In the genomic region with DNA sequence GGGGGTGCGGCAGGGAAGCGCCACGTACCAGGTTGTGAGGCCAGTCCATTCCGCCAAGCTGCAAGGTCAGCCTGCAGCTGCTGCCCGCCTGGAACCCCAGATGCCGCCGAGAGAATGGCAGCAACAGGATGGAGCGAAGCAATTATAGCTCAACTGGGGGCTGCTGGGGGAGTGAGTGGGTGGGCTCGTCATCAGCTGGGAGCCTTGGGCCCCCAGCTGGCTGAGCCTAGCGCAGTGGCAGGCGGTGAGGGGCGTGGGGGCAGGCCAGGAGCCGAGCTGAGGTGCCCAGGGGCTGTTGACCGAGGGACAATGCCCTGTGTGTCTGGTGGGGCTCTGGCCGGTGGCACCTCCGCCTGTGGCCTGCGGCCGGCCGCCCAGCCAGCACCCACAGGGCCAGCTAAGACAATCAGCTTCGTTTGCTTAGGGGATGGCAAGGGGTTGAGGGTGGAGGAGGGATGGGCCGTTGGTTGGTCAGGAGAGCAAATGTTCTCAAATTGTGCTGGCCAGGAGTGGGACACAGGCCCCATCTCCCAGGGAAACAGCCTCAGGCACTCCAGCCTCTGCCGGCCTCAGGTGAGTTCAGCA, we compare ENCODE assay signal across 22 cellular contexts. TPM values are rescaled to one million over a fixed set of nuclear protein-coding genes. Genes with fewer than 3 reads are reported as not detected.
A peak's percentile ranks its signal among the peaks of the same experiment; 100 is the strongest.
DNase-seq lines count a peak whose midpoint lies in the region; ATAC-seq and TF ChIP-seq lines count a peak whose summit lies in the region.
"Had no signal": no experiment of that assay in that cellular context is flagged by ENCODE, and none has a peak within 500 bp of the region (broad histone marks: within the 10 kb centered on the region; RNA-seq: fewer than 3 reads in every experiment).

A gene with protein sequence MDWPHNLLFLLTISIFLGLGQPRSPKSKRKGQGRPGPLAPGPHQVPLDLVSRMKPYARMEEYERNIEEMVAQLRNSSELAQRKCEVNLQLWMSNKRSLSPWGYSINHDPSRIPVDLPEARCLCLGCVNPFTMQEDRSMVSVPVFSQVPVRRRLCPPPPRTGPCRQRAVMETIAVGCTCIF (minus strand): TSS at position 116 of the 585 bp plus-strand sequence. CDS start 67 bp downstream, at position 49.

- no peak for ATAC-seq in gastroesophageal sphincter
- ATAC-seq in upper lobe of right lung = no peak
- ATAC-seq: A549; activated CD4-positive, CD25-positive, alpha-beta regulatory T cell treated with anti-CD3 and anti-CD28 coated beads, Interleukin-2, amount 50 U/mL, for 24 hours; K562; left lung; right cardiac atrium had no signal

- no TSS peak for BruUV-seq in MCF 10A (replicated peaks; lab: Mats Ljungman, UMichigan)

- H3K4ac ChIP-seq in trophoblast cell (ENCODE audit: low read depth, low read length) = no peak within 1 kb of the TSS

- H3K27me3 ChIP-seq in breast epithelium = no peaks in the 10 kb centered on the region
- H3K27me3 ChIP-seq in gastroesophageal sphincter = no peaks in the 10 kb centered on the region
- no peaks in the 10 kb centered on the region for H3K27me3 ChIP-seq in trophoblast cell (ENCODE audit: insufficient read depth, low read length)
- H3K27me3 ChIP-seq in upper lobe of right lung = no peaks in the 10 kb centered on the region
- H3K27me3 ChIP-seq: left lung had no signal

- H3K27me3 Mint-ChIP-seq in MCF 10A (ENCODE audit: insufficient read depth, unreplicated experiment) = no peaks in the 10 kb centered on the region
- H3K27me3 Mint-ChIP-seq in activated CD4-positive, alpha-beta memory T cell treated with anti-CD3 and anti-CD28 coated beads, Interleukin-2, amount 10 ng/mL, durations not matched to agents 7 days and 5 days = peaks cover 1% of the 10 kb centered on the region
- H3K27me3 Mint-ChIP-seq: dendritic cell treated with granulocyte-macrophage colony-stimulating factor and Interleukin-4, amounts not matched to agents 40 ng/mL and 50 ng/mL, for 4 days; type B pancreatic cell had no signal

- CTCF ChIA-PET in MCF 10A (lab: Yijun Ruan, JAX) = interaction anchor here (0.6 to 46.8 kb wide), 15 partner anchors 7 to 245 kb away, joined by 3 to 1231 read pairs (median 6); no protein-coding TSS in a partner anchor
- CTCF ChIA-PET in activated CD4-positive, alpha-beta memory T cell treated with anti-CD3 and anti-CD28 coated beads, Interleukin-2, amount 10 ng/mL, durations not matched to agents 7 days and 5 days (lab: Charles Lee) = interaction anchor here (1.1 to 4.4 kb wide), 5 partner anchors 8 to 186 kb away, joined by 4 to 39 read pairs (median 6); no protein-coding TSS in a partner anchor

- no peak within 1 kb of the TSS for H3K9ac ChIP-seq in trophoblast cell (ENCODE audit: low read length)

- H3K9me3 ChIP-seq in breast epithelium (no peaks in the 10 kb centered on the region), gastroesophageal sphincter (no peaks in the 10 kb centered on the region), trophoblast cell (ENCODE audit: insufficient read depth, low read depth, low read length) (peaks cover 3% of the 10 kb centered on the region), upper lobe of right lung (no peaks in the 10 kb centered on the region)
- H3K9me3 ChIP-seq: A549, left lung had no signal

- no peak within 1 kb of the TSS for H3K27ac Mint-ChIP-seq in MCF 10A (ENCODE audit: low read depth, unreplicated experiment)
- H3K27ac Mint-ChIP-seq in activated CD4-positive, alpha-beta memory T cell treated with anti-CD3 and anti-CD28 coated beads, Interleukin-2, amount 10 ng/mL, durations not matched to agents 7 days and 5 days = no peak within 1 kb of the TSS
- H3K27ac Mint-ChIP-seq: dendritic cell treated with granulocyte-macrophage colony-stimulating factor and Interleukin-4, amounts not matched to agents 40 ng/mL and 50 ng/mL, for 4 days; type B pancreatic cell had no signal

- intact Hi-C loops in breast epithelium (cut with DNase I; ENCODE audit: low total_unique reads) = loop anchor here (10.0 kb wide), 1 partner anchor 46 kb away; no protein-coding TSS in a partner anchor
- intact Hi-C loops in MCF 10A (cut with micrococcal nuclease) = no loop called here
- intact Hi-C loops in upper lobe of right lung (cut with DNase I) = loop anchor here (5.0 to 10.0 kb wide), 2 partner anchors 114 to 183 kb away; no protein-coding TSS in a partner anchor

- DNase-seq in breast epithelium (ENCODE audit: low spot score in 2 of 2) = no peak
- DNase-seq in MCF 10A (ENCODE audit: unreplicated experiment) = no peak
- no peak for DNase-seq in trophoblast cell
- peak; percentile 59 for DNase-seq in upper lobe of right lung
- no peak for DNase-seq in COR-L47 (lab: John Stamatoyannopoulos, UW)
- no peak for DNase-seq in activated CD4-positive, alpha-beta memory T cell treated with anti-CD3 and anti-CD28 coated beads, Interleukin-2, amount 10 ng/mL, durations not matched to agents 7 days and 5 days
- DNase-seq in NCI-H187 (lab: John Stamatoyannopoulos, UW) = no peak
- DNase-seq: C1 segment of cervical spinal cord, DMS 273 treated with DMSO at 0.1 percent for 48 hours, left lung, NCI-H2029 treated with DMSO at 0.1 percent for 48 hours, right cardiac atrium had no signal

- no peaks in the 10 kb centered on the region for H3K79me2 ChIP-seq in trophoblast cell (ENCODE audit: control insufficient read depth, insufficient read depth, low read length, poor library complexity)

- H3K27ac ChIP-seq in breast epithelium (peak within 1 kb of the TSS; percentile 62 to 91), gastroesophageal sphincter (peak within 1 kb of the TSS; percentile 93 to 98 (median 95)), trophoblast cell (ENCODE audit: low read depth, low read length) (no peak within 1 kb of the TSS), upper lobe of right lung (no peak within 1 kb of the TSS)
- H3K27ac ChIP-seq: A549, HL-60 had no signal

- H3K4me3 Mint-ChIP-seq in MCF 10A (ENCODE audit: unreplicated experiment) = no peak within 1 kb of the TSS
- no peak within 1 kb of the TSS for H3K4me3 Mint-ChIP-seq in activated CD4-positive, alpha-beta memory T cell treated with anti-CD3 and anti-CD28 coated beads, Interleukin-2, amount 10 ng/mL, durations not matched to agents 7 days and 5 days
- H3K4me3 Mint-ChIP-seq: dendritic cell treated with granulocyte-macrophage colony-stimulating factor and Interleukin-4, amounts not matched to agents 40 ng/mL and 50 ng/mL, for 4 days; type B pancreatic cell had no signal

- no peak within 1 kb of the TSS for H4K8ac ChIP-seq in trophoblast cell (ENCODE audit: low read depth, low read length)

- no peak within 1 kb of the TSS for H3K14ac ChIP-seq in trophoblast cell (ENCODE audit: low read length)

- H3K23ac ChIP-seq in trophoblast cell (ENCODE audit: low read length) = no peak within 1 kb of the TSS

- POLR2A ChIA-PET in MCF 10A (lab: Yijun Ruan, JAX) = interaction anchor here (1.2 kb wide), 1 partner anchor 183 kb away, joined by 8 read pairs; no protein-coding TSS in a partner anchor
- POLR2A ChIA-PET in activated CD4-positive, alpha-beta memory T cell treated with anti-CD3 and anti-CD28 coated beads, Interleukin-2, amount 10 ng/mL, durations not matched to agents 7 days and 5 days (lab: Charles Lee) = no interaction called here

- H2BK12ac ChIP-seq in trophoblast cell (ENCODE audit: low read length) = peak within 1 kb of the TSS; percentile 28

- no peak within 1 kb of the TSS for H3K18ac ChIP-seq in trophoblast cell (ENCODE audit: low read length)

- no peak within 1 kb of the TSS for H2BK5ac ChIP-seq in trophoblast cell (ENCODE audit: low read depth, low read length, poor library complexity)

- H3K4me1 Mint-ChIP-seq in MCF 10A (ENCODE audit: insufficient read depth, unreplicated experiment) = no peaks in the 10 kb centered on the region
- no peaks in the 10 kb centered on the region for H3K4me1 Mint-ChIP-seq in activated CD4-positive, alpha-beta memory T cell treated with anti-CD3 and anti-CD28 coated beads, Interleukin-2, amount 10 ng/mL, durations not matched to agents 7 days and 5 days

- H3K9me3 Mint-ChIP-seq in MCF 10A (ENCODE audit: unreplicated experiment) = no peaks in the 10 kb centered on the region
- H3K9me3 Mint-ChIP-seq in activated CD4-positive, alpha-beta memory T cell treated with anti-CD3 and anti-CD28 coated beads, Interleukin-2, amount 10 ng/mL, durations not matched to agents 7 days and 5 days = no peaks in the 10 kb centered on the region
- H3K9me3 Mint-ChIP-seq: dendritic cell treated with granulocyte-macrophage colony-stimulating factor and Interleukin-4, amounts not matched to agents 40 ng/mL and 50 ng/mL, for 4 days; type B pancreatic cell had no signal

- H3K79me1 ChIP-seq in trophoblast cell (ENCODE audit: low read length) = peaks cover 14% of the 10 kb centered on the region

- no peak within 1 kb of the TSS for H2AFZ ChIP-seq in trophoblast cell (ENCODE audit: insufficient read depth, low read length, poor library complexity)

- no peaks in the 10 kb centered on the region for H3K36me3 ChIP-seq in breast epithelium
- H3K36me3 ChIP-seq in gastroesophageal sphincter = no peaks in the 10 kb centered on the region
- H3K36me3 ChIP-seq in trophoblast cell (ENCODE audit: control insufficient read depth in 1 of 2, insufficient read depth in 2 of 2, low read length in 2 of 2) = no peaks in the 10 kb centered on the region
- H3K36me3 ChIP-seq in upper lobe of right lung = no peaks in the 10 kb centered on the region
- H3K36me3 ChIP-seq: left lung had no signal

- TF ChIP-seq POLR2A in breast epithelium (IDR thresholded peaks at IDR 0.05) (no peak), gastroesophageal sphincter (IDR thresholded peaks at IDR 0.05) (no peak)

- no peak within 1 kb of the TSS for H2BK120ac ChIP-seq in trophoblast cell (ENCODE audit: insufficient read depth, low read length, poor library complexity)

- peaks cover 5% of the 10 kb centered on the region for H3K36me3 Mint-ChIP-seq in MCF 10A (ENCODE audit: insufficient read depth, unreplicated experiment)
- no peaks in the 10 kb centered on the region for H3K36me3 Mint-ChIP-seq in activated CD4-positive, alpha-beta memory T cell treated with anti-CD3 and anti-CD28 coated beads, Interleukin-2, amount 10 ng/mL, durations not matched to agents 7 days and 5 days (ENCODE audit: low read depth)
- H3K36me3 Mint-ChIP-seq: type B pancreatic cell had no signal

- no peak within 1 kb of the TSS for H4K91ac ChIP-seq in trophoblast cell (ENCODE audit: low read depth, low read length)

- peak within 1 kb of the TSS in 1 of 3 donors; percentile 5 for H3K4me3 ChIP-seq in breast epithelium
- H3K4me3 ChIP-seq in gastroesophageal sphincter = peak within 1 kb of the TSS in 1 of 2 donors; percentile 18
- H3K4me3 ChIP-seq in trophoblast cell (ENCODE audit: low read depth, low read length) = no peak within 1 kb of the TSS
- no peak within 1 kb of the TSS for H3K4me3 ChIP-seq in upper lobe of right lung
- H3K4me3 ChIP-seq: A549, K562, left lung had no signal

- WGBS in gastroesophageal sphincter (ENCODE audit: low coverage in 1 of 2), 2 donors = 34% methylated on average over 4 of the region's 22 CpGs; no CpG with 5 or more reads in 1 of the 2 donors
- no CpG with 5 or more reads among the region's 22 CpGs for WGBS in trophoblast cell (ENCODE audit: extremely low coverage, insufficient coverage, insufficient read length)

- TF ChIP-seq CTCF in breast epithelium (IDR thresholded peaks at IDR 0.05) (no peak), MCF 10A (IDR thresholded peaks at IDR 0.05; ENCODE audit: unreplicated experiment) (no peak), gastroesophageal sphincter (IDR thresholded peaks at IDR 0.05) (no peak), upper lobe of right lung (IDR thresholded peaks at IDR 0.05) (no peak)

- no peak within 1 kb of the TSS for H4K12ac ChIP-seq in trophoblast cell (ENCODE audit: low read depth, low read length)

- no peak within 1 kb of the TSS for H3K4me2 ChIP-seq in trophoblast cell (ENCODE audit: low read length)
- H3K4me2 ChIP-seq: A549 had no signal

- no peak within 1 kb of the TSS for H2AK5ac ChIP-seq in trophoblast cell (ENCODE audit: low read length)

- H3K4me1 ChIP-seq in breast epithelium (peaks cover 0 to 8% of the 10 kb centered on the region in 2 donors), gastroesophageal sphincter (peaks cover 0 to 78% (median 7%) of the 10 kb centered on the region in 3 donors), trophoblast cell (ENCODE audit: control insufficient read depth in 1 of 2, insufficient read depth in 2 of 2, low read length in 2 of 2) (peaks cover 19% of the 10 kb centered on the region in 2 experiments), upper lobe of right lung (peaks cover 28% of the 10 kb centered on the region)
- H3K4me1 ChIP-seq: A549 had no signal

- no peak for TF ChIP-seq EP300 in gastroesophageal sphincter (IDR thresholded peaks at IDR 0.05)

RNA-seq across cellular contexts. Expression of the gene that starts here (rescaled TPM):
- total RNA-seq in breast epithelium (1 to 10 TPM in 2 of 3 donors, under 1 TPM in 1; 0.64 to 5.6 (median 5.4) TPM), MCF 10A (2022) (not detected in 2 replicates), gastroesophageal sphincter (1 to 10 TPM; 2.3 to 7.2 (median 4.0) TPM), upper lobe of right lung (not detected)
- polyA plus RNA-seq in trophoblast cell (2013) = 0.25 and 0.26 TPM in 2 replicates
- not detected for total RNA-seq in activated CD4-positive, alpha-beta memory T cell treated with anti-CD3 and anti-CD28 coated beads, Interleukin-2, amount 10 ng/mL, durations not matched to agents 7 days and 5 days
- total RNA-seq: NCI-H460; T-helper 2 cell treated with Interferon-gamma antibody and Interleukin-4, amounts not matched to agents 100 ng/mL and 5 ng/mL, for 36 hours had no signal
- polyA plus RNA-seq: neural cell had no signal

Comparison
In these comparisons a context has a peak if more than half of its experiments do, and no peak if none do; other contexts are left out.
1. Peak in DNase-seq in upper lobe of right lung; RNA of the gene not detected or under 1 TPM.
2. H3K27ac ChIP-seq: peak in breast epithelium (2 of 2) and gastroesophageal sphincter (4 of 4); none in trophoblast cell (single experiment) and upper lobe of right lung (single experiment).